20 cellular contexts compared by ENCODE assay signal in the genomic region with DNA sequence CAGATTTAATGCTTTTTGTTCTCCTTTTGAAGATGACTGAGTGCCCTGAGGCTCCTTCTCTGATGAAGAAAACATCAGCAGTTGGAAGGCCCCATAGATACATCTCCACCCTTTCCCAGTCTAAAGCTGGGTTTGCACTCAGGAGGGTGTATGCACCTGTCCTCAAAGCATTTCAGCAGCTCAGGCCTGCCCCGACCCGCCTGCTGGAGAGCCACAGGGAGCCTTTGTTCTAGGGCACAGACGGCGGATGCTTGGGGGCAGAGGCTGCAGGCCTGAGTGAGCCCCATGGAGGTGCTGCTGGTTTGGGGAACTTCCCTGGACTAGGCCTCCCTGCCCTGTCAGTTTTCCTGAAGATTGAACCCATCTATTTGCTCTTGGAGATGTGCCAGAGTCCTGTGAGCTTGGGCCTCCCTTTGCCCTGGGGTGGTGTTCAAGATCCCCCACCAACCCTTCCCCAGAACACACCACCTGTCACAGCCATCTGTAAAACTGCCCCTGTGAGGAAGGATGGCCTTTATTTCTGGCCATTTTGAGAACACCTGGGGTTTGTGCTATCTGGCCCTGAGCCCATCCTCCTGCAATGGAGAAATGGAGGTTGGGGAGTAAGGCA.
DNase-seq lines count a peak whose midpoint lies in the region; ATAC-seq and TF ChIP-seq lines count a peak whose summit lies in the region.
"Had no signal": no experiment of that assay in that cellular context is flagged by ENCODE, and none has a peak within 500 bp of the region (broad histone marks: within the 10 kb centered on the region; RNA-seq: fewer than 3 reads in every experiment).

No MANE protein-coding gene starts in this region.

- TF ChIP-seq POLR2A in ovary (IDR thresholded peaks at IDR 0.05), result no peak

- H3K27me3 ChIP-seq in H7 (ENCODE audit: control insufficient read depth, insufficient read depth, low read length) (no peaks in the 10 kb centered on the region), ovary (no peaks in the 10 kb centered on the region)
- no peaks in the 10 kb centered on the region for H3K27me3 ChIP-seq in CD4-positive, alpha-beta T cell (ENCODE audit: control insufficient read depth, insufficient read depth, low read length)
- H3K27me3 ChIP-seq: hepatocyte, thyroid gland had no signal

- no peak for ATAC-seq in CD4-positive, alpha-beta T cell (ENCODE audit: poor library complexity)
- ATAC-seq: activated naive CD8-positive, alpha-beta T cell treated with anti-CD3 and anti-CD28 coated beads, Interleukin-2, amount 50 U/mL, for 24 hours; left cardiac atrium had no signal

- WGBS in ovary, 3 donors, result 89 to 98% (median 96%) methylated on average over 4 of the region's 4 CpGs

- no peak overlapping the region for H3K4me3 Mint-ChIP-seq in CD4-positive, alpha-beta T cell
- H3K4me3 Mint-ChIP-seq: activated naive CD8-positive, alpha-beta T cell treated with anti-CD3 and anti-CD28 coated beads, Interleukin-2, amount 50 U/mL, for 24 hours; activated T-helper 1 cell treated with anti-CD3 and anti-CD28 coated beads, Interleukin-12 subunit alpha, Interleukin-12 subunit beta, Interleukin-2, Interleukin-4 antibody, amounts not matched to agents 30 ng/mL and 10 ng/mL and 1 ng/mL, durations not matched to agents 14 hours and 24 hours and 36 hours; B cell; T-helper 1 cell treated with Interleukin-12 subunit alpha and Interleukin-12 subunit beta and Interleukin-4 antibody, amounts not matched to agents 30 μg/mL and 1 μg/mL, for 36 hours had no signal

- H3K4me1 ChIP-seq in ovary (ENCODE audit: insufficient read depth), result peaks cover 1% of the 10 kb centered on the region

- H3K36me3 ChIP-seq in H7 (replicated peaks; ENCODE audit: control insufficient read depth, insufficient read depth, low read length) (no peaks in the 10 kb centered on the region; the same call in 1 of the 2 replicates), ovary (no peaks in the 10 kb centered on the region)
- H3K36me3 ChIP-seq: thyroid gland had no signal

- H3K9me3 ChIP-seq in ovary, result no peaks in the 10 kb centered on the region
- no peaks in the 10 kb centered on the region for H3K9me3 ChIP-seq in CD4-positive, alpha-beta T cell (ENCODE audit: control insufficient read depth, low read length)
- H3K9me3 ChIP-seq: thyroid gland had no signal

- H3K27me3 Mint-ChIP-seq in CD4-positive, alpha-beta T cell, result no peaks in the 10 kb centered on the region
- H3K27me3 Mint-ChIP-seq: activated naive CD8-positive, alpha-beta T cell treated with anti-CD3 and anti-CD28 coated beads, Interleukin-2, amount 50 U/mL, for 24 hours; B cell had no signal

- CTCF ChIA-PET in CD4-positive, alpha-beta T cell (lab: Charles Lee), result no interaction called here

- H3K27ac Mint-ChIP-seq in CD4-positive, alpha-beta T cell, result no peak overlapping the region
- H3K27ac Mint-ChIP-seq: activated naive CD8-positive, alpha-beta T cell treated with anti-CD3 and anti-CD28 coated beads, Interleukin-2, amount 50 U/mL, for 24 hours; activated T-helper 1 cell treated with anti-CD3 and anti-CD28 coated beads, Interleukin-12 subunit alpha, Interleukin-12 subunit beta, Interleukin-2, Interleukin-4 antibody, amounts not matched to agents 30 ng/mL and 10 ng/mL and 1 ng/mL, durations not matched to agents 14 hours and 24 hours and 36 hours; B cell; T-helper 1 cell treated with Interleukin-12 subunit alpha and Interleukin-12 subunit beta and Interleukin-4 antibody, amounts not matched to agents 30 μg/mL and 1 μg/mL, for 36 hours had no signal

- H3K9me3 Mint-ChIP-seq in CD4-positive, alpha-beta T cell, result no peaks in the 10 kb centered on the region
- H3K9me3 Mint-ChIP-seq: activated naive CD8-positive, alpha-beta T cell treated with anti-CD3 and anti-CD28 coated beads, Interleukin-2, amount 50 U/mL, for 24 hours; activated T-helper 1 cell treated with anti-CD3 and anti-CD28 coated beads, Interleukin-12 subunit alpha, Interleukin-12 subunit beta, Interleukin-2, Interleukin-4 antibody, amounts not matched to agents 30 ng/mL and 10 ng/mL and 1 ng/mL, durations not matched to agents 14 hours and 24 hours and 36 hours; T-helper 1 cell treated with Interleukin-12 subunit alpha and Interleukin-12 subunit beta and Interleukin-4 antibody, amounts not matched to agents 30 μg/mL and 1 μg/mL, for 36 hours had no signal

- POLR2A ChIA-PET in CD4-positive, alpha-beta T cell (lab: Charles Lee), result no interaction called here

- H3K27ac ChIP-seq in ovary, result no peak overlapping the region
- H3K27ac ChIP-seq in CD4-positive, alpha-beta T cell (ENCODE audit: low read depth, low read length), result no peak overlapping the region
- H3K27ac ChIP-seq: hepatocyte, thyroid gland had no signal

- intact Hi-C loops in ovary (cut with DNase I), result no loop called here
- intact Hi-C loops in CD4-positive, alpha-beta T cell (cut with DNase I, micrococcal nuclease), result no loop called here

- H3K4me1 Mint-ChIP-seq in CD4-positive, alpha-beta T cell (ENCODE audit: low read depth), result no peaks in the 10 kb centered on the region
- H3K4me1 Mint-ChIP-seq: activated naive CD8-positive, alpha-beta T cell treated with anti-CD3 and anti-CD28 coated beads, Interleukin-2, amount 50 U/mL, for 24 hours; B cell had no signal

- H3K4me3 ChIP-seq in H7 (ENCODE audit: insufficient read depth, low read depth, low read length) (no peak overlapping the region), ovary (no peak overlapping the region)
- H3K4me3 ChIP-seq: hepatocyte, thyroid gland had no signal

- TF ChIP-seq EP300 in ovary (IDR thresholded peaks at IDR 0.05), result no peak

- H3K36me3 Mint-ChIP-seq in CD4-positive, alpha-beta T cell (ENCODE audit: low read depth), result no peaks in the 10 kb centered on the region

- TF ChIP-seq CTCF in ovary (IDR thresholded peaks at IDR 0.05), result no peak
- TF ChIP-seq CTCF in CD4-positive, alpha-beta T cell (IDR thresholded peaks at IDR 0.05), result no peak

- DNase-seq in H7 (peak; percentile 68), NCI-H146 treated with DMSO at 0.1 percent for 48 hours (lab: John Stamatoyannopoulos, UW; ENCODE audit: unreplicated experiment) (peak; percentile 94), NCI-H526 treated with DMSO at 0.1 percent for 48 hours (lab: John Stamatoyannopoulos, UW) (peak; percentile 71), iPS-NIHi11 (ENCODE audit: low spot score) (peak; percentile 63), ovary (no peak), SIG-M5 (lab: John Stamatoyannopoulos, UW) (no peak), GDM1 (lab: John Stamatoyannopoulos, UW) (no peak)
- DNase-seq in CD4-positive, alpha-beta T cell, result no peak
- DNase-seq: activated CD4-positive, CD25-positive, alpha-beta regulatory T cell; activated naive CD8-positive, alpha-beta T cell treated with anti-CD3 and anti-CD28 coated beads, Interleukin-2, amount 50 U/mL, for 24 hours; DND-41; effector memory CD4-positive, alpha-beta T cell; left cardiac atrium; occipital lobe; Right ventricle myocardium superior; thyroid gland had no signal

Comparison
In these comparisons a context has a peak if more than half of its experiments do, and no peak if none do; other contexts are left out.
1. DNase-seq: peak in H7 (single experiment), NCI-H146 treated with DMSO at 0.1 percent for 48 hours (single experiment), NCI-H526 treated with DMSO at 0.1 percent for 48 hours (single experiment) and iPS-NIHi11 (single experiment); none in ovary (0 of 5), SIG-M5 (single experiment), CD4-positive, alpha-beta T cell (0 of 10) and GDM1 (single experiment).